1 cellular context compared by ENCODE assay signal in the genomic region with DNA sequence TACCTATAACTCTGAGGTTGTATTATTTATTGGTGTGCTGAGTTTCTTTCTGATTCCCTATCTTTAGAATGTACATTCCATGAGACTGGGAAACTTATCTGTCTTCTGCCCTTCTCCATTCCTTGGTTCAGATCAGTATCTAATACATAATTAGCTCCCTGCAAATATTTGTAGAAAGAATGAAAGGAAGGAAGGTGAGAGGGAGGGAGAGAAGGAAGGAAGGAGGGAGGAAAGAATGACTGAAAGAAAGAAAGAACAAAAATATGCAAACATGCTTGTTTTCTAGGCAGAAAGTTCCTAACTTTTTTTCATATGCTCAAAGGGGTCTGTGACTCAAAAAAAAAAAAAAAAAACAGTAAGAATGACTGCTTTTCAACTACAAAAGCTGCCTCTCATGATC.
TF ChIP-seq lines count a peak whose summit lies in the region.

No MANE protein-coding gene starts in this region.

TF ChIP-seq in endothelial cell of umbilical vein, 7 proteins besides CTCF, POLR2A, EP300 and RAD21 (continued from another document):
- TF ChIP-seq JUN (IDR thresholded peaks at IDR 0.05; ENCODE audit: borderline replicate concordance, insufficient read depth, insufficient read length, low read depth) = no peak
- no peak for TF ChIP-seq GATA2 (IDR thresholded peaks at IDR 0.05; ENCODE audit: insufficient read depth, insufficient read length, low read depth, low read length)
- TF ChIP-seq MAX (IDR thresholded peaks at IDR 0.05; ENCODE audit: insufficient read depth, insufficient read length) = no peak
- no peak for TF ChIP-seq MYC (IDR thresholded peaks at IDR 0.05; ENCODE audit: low read depth, low read length)
